In genomic region chr15:49438970-49439631, GRCh38 we compare ENCODE assay signal across 11 cellular contexts. TPM values are rescaled to one million over a fixed set of nuclear protein-coding genes. Genes with fewer than 3 reads are reported as not detected.
DNase-seq lines count a peak whose midpoint lies in the region; ATAC-seq lines count a peak whose summit lies in the region.
"Had no signal": no experiment of that assay in that cellular context is flagged by ENCODE, and none has a peak within 500 bp of the region (broad histone marks: within the 10 kb centered on the region; RNA-seq: fewer than 3 reads in every experiment).

No MANE protein-coding gene starts in this region.

- H3K9me3 ChIP-seq in SJCRH30 (replicated peaks) = no peaks in the 10 kb centered on the region
- H3K9me3 ChIP-seq: BLaER1 had no signal

- DNase-seq in GDM1 (lab: John Stamatoyannopoulos, UW) (peak; percentile 89), SJCRH30 (no peak), medulla oblongata (ENCODE audit: extremely low spot score) (peak; percentile 59), GM19240 (ENCODE audit: insufficient read length, low spot score) (no peak), NCI-H2081 treated with DMSO at 0.1 percent for 48 hours (lab: John Stamatoyannopoulos, UW) (no peak)
- DNase-seq in activated CD4-positive, alpha-beta T cell treated with anti-CD3 and anti-CD28 coated beads, Interleukin-2, amount 50 U/mL, for 1 hour = no peak
- DNase-seq in central memory CD4-positive, alpha-beta T cell = no peak
- DNase-seq: nephron progenitor cell had no signal

- H3K36me3 ChIP-seq in SJCRH30 = peaks cover 20% of the 10 kb centered on the region; the same call in 1 of the 2 replicates
- H3K36me3 ChIP-seq: BLaER1 had no signal

- H3K27ac ChIP-seq in SJCRH30 = peak overlapping the region; percentile 10; the same call in 1 of the 2 replicates
- H3K27ac ChIP-seq: BLaER1, KMS-11 had no signal

- ATAC-seq in HG02642 (IDR thresholded peaks at IDR 0.05; ENCODE audit: poor library complexity, unreplicated experiment) = peak; percentile 92

- peaks cover 61% of the 10 kb centered on the region for H3K4me1 ChIP-seq in SJCRH30
- H3K4me1 ChIP-seq: BLaER1 had no signal

- H3K4me3 ChIP-seq in SJCRH30 = no peak overlapping the region
- H3K4me3 ChIP-seq: BLaER1 had no signal

- H3K27me3 ChIP-seq in SJCRH30 = no peaks in the 10 kb centered on the region
- H3K27me3 ChIP-seq: BLaER1 had no signal

RNA-seq across cellular contexts. Expression of gene FGF7, which starts 16.1 kb away (rescaled TPM):
- 28.8 and 31.2 TPM in 2 replicates for total RNA-seq in SJCRH30 (2014; rRNA removed; shearing (Covaris generic))

Comparison
In these comparisons a context has a peak if more than half of its experiments do, and no peak if none do; other contexts are left out.
1. DNase-seq: peak in GDM1 (single experiment) and medulla oblongata (single experiment); none in SJCRH30 (0 of 2), activated CD4-positive, alpha-beta T cell treated with anti-CD3 and anti-CD28 coated beads, Interleukin-2, amount 50 U/mL, for 1 hour (single experiment), GM19240 (single experiment), central memory CD4-positive, alpha-beta T cell (single experiment) and NCI-H2081 treated with DMSO at 0.1 percent for 48 hours (single experiment).